27 cellular contexts compared by ENCODE assay signal in genomic region chr1:83802023-83802422, GRCh38.
DNase-seq lines count a peak whose midpoint lies in the region; ATAC-seq and TF ChIP-seq lines count a peak whose summit lies in the region.
"Had no signal": no experiment of that assay in that cellular context is flagged by ENCODE, and none has a peak within 500 bp of the region (broad histone marks: within the 10 kb centered on the region; RNA-seq: fewer than 3 reads in every experiment).

No MANE protein-coding gene starts in this region.

- no peak overlapping the region for H2AFZ ChIP-seq in MM.1S (ENCODE audit: low read length)
- H2AFZ ChIP-seq: PC-9 had no signal

- H3K27ac ChIP-seq in left ventricle myocardium inferior (replicated peaks) (no peak overlapping the region), MM.1S (ENCODE audit: low read length) (no peak overlapping the region)
- H3K27ac ChIP-seq: A549, neutrophil, PC-9, right lobe of liver, testis had no signal

- H4K20me1 ChIP-seq in MM.1S (ENCODE audit: insufficient read depth, low read length) = no peaks in the 10 kb centered on the region

- no peak for DNase-seq in Right ventricle myocardium superior
- DNase-seq in left ventricle myocardium inferior = no peak
- DNase-seq in NCI-H2081 (lab: John Stamatoyannopoulos, UW) = peak; percentile 40 to 78
- DNase-seq in NCI-H748 treated with DMSO at 0.1 percent for 48 hours (lab: John Stamatoyannopoulos, UW) = peak; percentile 92
- DNase-seq in islet precursor cell = no peak
- DNase-seq in activated gamma-delta T cell (lab: John Stamatoyannopoulos, UW) = no peak
- DNase-seq in MM.1S = no peak
- DNase-seq in GM19238 (ENCODE audit: insufficient read length, low spot score) = no peak
- DNase-seq: activated CD4-positive, alpha-beta memory T cell treated with anti-CD3 and anti-CD28 coated beads for 36 hours; activated naive CD4-positive, alpha-beta T cell treated with anti-CD3 and anti-CD28 coated beads for 36 hours; CD4-positive, CD25-positive, alpha-beta regulatory T cell; central memory CD4-positive, alpha-beta T cell; effector memory CD8-positive, alpha-beta T cell; erythroblast; HCEC 1CT; KG1; NCI-H1694; NCI-H226; PC-9; right lobe of liver; stimulated activated CD8-positive, alpha-beta memory T cell treated with anti-CD3 and anti-CD28 coated beads, Interleukin-4, amount 100 ng/mL, for 48 hours; T-helper 2 cell; testis had no signal

- H3K27me3 ChIP-seq in left ventricle myocardium inferior (ENCODE audit: low read depth) = no peaks in the 10 kb centered on the region
- no peaks in the 10 kb centered on the region for H3K27me3 ChIP-seq in MM.1S (replicated peaks; ENCODE audit: insufficient read depth, low read length)
- H3K27me3 ChIP-seq: neutrophil, right lobe of liver, testis had no signal

- intact Hi-C loops in Right ventricle myocardium superior (cut with DNase I) (no loop called here), left ventricle myocardium inferior (cut with micrococcal nuclease) (no loop called here)

- no peaks in the 10 kb centered on the region for H3K9me2 ChIP-seq in MM.1S (replicated peaks; ENCODE audit: insufficient read depth, low read length)

- H3K4me1 ChIP-seq in left ventricle myocardium inferior = peaks cover 22% of the 10 kb centered on the region
- no peaks in the 10 kb centered on the region for H3K4me1 ChIP-seq in MM.1S (ENCODE audit: low read length)
- H3K4me1 ChIP-seq: A549, testis had no signal

- ATAC-seq in Right ventricle myocardium superior (ENCODE audit: poor library complexity) = peak; percentile 64
- ATAC-seq: A549; activated CD4-positive, CD25-positive, alpha-beta regulatory T cell treated with anti-CD3 and anti-CD28 coated beads, Interleukin-2, amount 50 U/mL, for 24 hours; effector memory CD8-positive, alpha-beta T cell; SK-N-SH treated with all-trans-retinoic acid at 6 μM for 48 hours had no signal

- H3K79me2 ChIP-seq in MM.1S (ENCODE audit: low read length) = no peaks in the 10 kb centered on the region

- no peak overlapping the region for H3K9ac ChIP-seq in MM.1S (ENCODE audit: low read length)

- no peak overlapping the region for H3K4me2 ChIP-seq in MM.1S (ENCODE audit: low read depth, low read length)
- H3K4me2 ChIP-seq: A549, PC-9 had no signal

- no peaks in the 10 kb centered on the region for H3F3A ChIP-seq in MM.1S (ENCODE audit: insufficient read depth, low read length)

- no peak overlapping the region for H3K4me3 ChIP-seq in left ventricle myocardium inferior
- H3K4me3 ChIP-seq in MM.1S (ENCODE audit: low read length) = no peak overlapping the region
- H3K4me3 ChIP-seq: A549, PC-9, right lobe of liver, testis had no signal

- H3K36me3 ChIP-seq in left ventricle myocardium inferior (no peaks in the 10 kb centered on the region), MM.1S (replicated peaks; ENCODE audit: insufficient read depth, low read length) (no peaks in the 10 kb centered on the region)
- H3K36me3 ChIP-seq: neutrophil, right lobe of liver had no signal

- TF ChIP-seq CTCF in left ventricle myocardium inferior (IDR thresholded peaks at IDR 0.05; ENCODE audit: borderline replicate concordance) = no peak
- TF ChIP-seq CTCF in MM.1S (IDR thresholded peaks at IDR 0.05; ENCODE audit: low read length) = no peak

- H3K9me3 ChIP-seq in left ventricle myocardium inferior (replicated peaks) (no peaks in the 10 kb centered on the region), MM.1S (replicated peaks; ENCODE audit: insufficient read depth, low read length) (no peaks in the 10 kb centered on the region)
- H3K9me3 ChIP-seq: A549, neutrophil, right lobe of liver, testis had no signal

Comparison
In these comparisons a context has a peak if more than half of its experiments do, and no peak if none do; other contexts are left out.
1. DNase-seq: peak in NCI-H2081 (2 of 2) and NCI-H748 treated with DMSO at 0.1 percent for 48 hours (single experiment); none in Right ventricle myocardium superior (single experiment), left ventricle myocardium inferior (single experiment), islet precursor cell (single experiment), activated gamma-delta T cell (single experiment), MM.1S (single experiment) and GM19238 (single experiment).